ENCODE assay signal across 1 cellular context in the genomic region with DNA sequence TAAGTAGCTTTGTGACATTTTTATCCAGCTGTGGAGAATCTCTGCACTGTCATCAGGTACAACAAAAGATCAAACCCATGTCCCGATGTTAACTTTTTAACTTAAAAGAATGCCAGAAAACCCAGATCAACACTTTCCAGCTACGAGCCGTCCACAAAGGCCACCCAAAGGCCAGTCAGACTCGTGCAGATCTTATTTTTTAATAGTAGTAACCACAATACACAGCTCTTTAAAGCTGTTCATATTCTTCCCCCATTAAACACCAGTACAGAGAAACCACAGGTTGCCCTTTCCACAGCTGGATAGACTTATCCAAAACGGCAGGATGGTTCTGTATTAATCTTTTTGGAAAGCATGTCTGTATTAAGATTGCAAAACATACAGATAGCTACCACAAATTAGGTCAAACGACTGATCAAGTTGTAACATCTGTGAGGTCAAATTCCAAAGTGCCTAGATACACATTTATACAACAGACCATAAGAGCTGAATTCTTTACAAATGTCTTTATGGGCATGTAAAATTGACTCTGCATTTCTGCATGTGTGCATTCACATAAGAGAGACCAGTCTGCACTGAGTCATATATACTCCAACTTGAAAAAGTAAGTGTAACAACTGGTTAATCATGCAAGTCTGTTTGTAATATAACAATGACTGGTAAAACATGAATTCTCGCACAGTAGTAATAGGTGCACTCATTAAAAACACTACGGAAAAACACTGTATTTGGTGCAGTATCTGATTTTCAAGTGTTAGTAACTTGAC.
TF ChIP-seq lines count a peak whose summit lies in the region.

No MANE protein-coding gene starts in this region.

TF ChIP-seq in K562, 482 proteins besides CTCF, POLR2A, EP300 and RAD21 (continued from another document and continues in another):
- TF ChIP-seq MITF (IDR thresholded peaks at IDR 0.05) (peak; percentile 44; the same call in 1 of the 2 replicates), NR2C1 (IDR thresholded peaks at IDR 0.05) (no peak), NR2C1 (tag; IDR thresholded peaks at IDR 0.05) (0 out of 2 replicates have a peak, but pooled peaks have one; percentile 30), DLX4 (CRISPR knock-in tag; IDR thresholded peaks at IDR 0.05) (no peak), DIDO1 (tag; IDR thresholded peaks at IDR 0.05; ENCODE audit: low read depth) (no peak), U2AF2 (optimal IDR thresholded peaks at IDR 0.05; ENCODE audit: low read depth, low read length) (no peak), NFYB (IDR thresholded peaks at IDR 0.05; ENCODE audit: extremely low read depth, insufficient read length) (no peak), RFX5 (IDR thresholded peaks at IDR 0.05; ENCODE audit: low read depth, low read length) (no peak), PHF20 (IDR thresholded peaks at IDR 0.05; ENCODE audit: partially characterized antibody) (no peak), CBFA2T3 (IDR thresholded peaks at IDR 0.05) (peak; percentile 94), HSF4 (CRISPR knock-in tag; IDR thresholded peaks at IDR 0.05; ENCODE audit: borderline replicate concordance) (no peak), ZNF76 (CRISPR knock-in tag; IDR thresholded peaks at IDR 0.05; ENCODE audit: borderline replicate concordance) (no peak), MAFG (tag; conservative IDR thresholded peaks at IDR 0.05) (no peak), ZNF717 (CRISPR knock-in tag; IDR thresholded peaks at IDR 0.05) (no peak), FOXM1 (IDR thresholded peaks at IDR 0.05; ENCODE audit: low read depth) (peak; percentile 45; the same call in 1 of the 2 replicates), FOXM1 (CRISPR knock-in tag; IDR thresholded peaks at IDR 0.05; ENCODE audit: low read depth) (no peak), IRF1 (CRISPR knock-in tag; IDR thresholded peaks at IDR 0.05; ENCODE audit: borderline replicate concordance) (no peak), DACH1 (IDR thresholded peaks at IDR 0.05; ENCODE audit: partially characterized antibody) (peak; percentile 72), SMARCA4 (IDR thresholded peaks at IDR 0.05) (no peak), ESRRB (CRISPR knock-in tag; IDR thresholded peaks at IDR 0.05; ENCODE audit: borderline replicate concordance) (no peak), TEAD4 (IDR thresholded peaks at IDR 0.05; ENCODE audit: low read length) (peak; percentile 99), TEAD4 (CRISPR knock-in tag; IDR thresholded peaks at IDR 0.05; ENCODE audit: borderline replicate concordance) (no peak), GTF2B (IDR thresholded peaks at IDR 0.05; ENCODE audit: extremely low read depth, insufficient read length) (no peak), TCFL5 (CRISPR knock-in tag; conservative IDR thresholded peaks at IDR 0.05) (no peak), MYBL2 (IDR thresholded peaks at IDR 0.05; ENCODE audit: low read depth) (no peak), MYBL2 (CRISPR knock-in tag; IDR thresholded peaks at IDR 0.05; ENCODE audit: borderline replicate concordance) (no peak), ZNF212 (CRISPR knock-in tag; IDR thresholded peaks at IDR 0.05) (no peak), ZNF431 (CRISPR knock-in tag; IDR thresholded peaks at IDR 0.05) (no peak), CREM (IDR thresholded peaks at IDR 0.05; ENCODE audit: low read depth) (peak; percentile 45; the same call in 1 of the 2 replicates), RUNX1 (IDR thresholded peaks at IDR 0.05; ENCODE audit: low read depth) (no peak), TRIM24 (IDR thresholded peaks at IDR 0.05) (no peak), FOXA1 (IDR thresholded peaks at IDR 0.05; ENCODE audit: borderline replicate concordance) (no peak), CAMTA2 (CRISPR knock-in tag; conservative IDR thresholded peaks at IDR 0.05) (no peak), RBM25 (IDR thresholded peaks at IDR 0.05; ENCODE audit: low read depth, low read length, severe bottlenecking) (no peak), SOX6 (IDR thresholded peaks at IDR 0.05) (peak; percentile 52; the same call in 1 of the 2 replicates), ZKSCAN3 (CRISPR knock-in tag; IDR thresholded peaks at IDR 0.05) (no peak), CTBP1 (IDR thresholded peaks at IDR 0.05; ENCODE audit: borderline replicate concordance) (no peak), GABPB2 (CRISPR knock-in tag; conservative IDR thresholded peaks at IDR 0.05) (no peak), ERF (CRISPR knock-in tag; IDR thresholded peaks at IDR 0.05) (no peak), KDM5B (IDR thresholded peaks at IDR 0.05; ENCODE audit: insufficient replicate concordance, low read depth, low read length) (no peak), BRF1 (IDR thresholded peaks at IDR 0.05; ENCODE audit: borderline replicate concordance, extremely low read depth, insufficient read length) (no peak), ZNF766 (CRISPR knock-in tag; conservative IDR thresholded peaks at IDR 0.05) (peak; percentile 43; the same call in 1 of the 2 replicates)
- TF ChIP-seq, protein P1, sequence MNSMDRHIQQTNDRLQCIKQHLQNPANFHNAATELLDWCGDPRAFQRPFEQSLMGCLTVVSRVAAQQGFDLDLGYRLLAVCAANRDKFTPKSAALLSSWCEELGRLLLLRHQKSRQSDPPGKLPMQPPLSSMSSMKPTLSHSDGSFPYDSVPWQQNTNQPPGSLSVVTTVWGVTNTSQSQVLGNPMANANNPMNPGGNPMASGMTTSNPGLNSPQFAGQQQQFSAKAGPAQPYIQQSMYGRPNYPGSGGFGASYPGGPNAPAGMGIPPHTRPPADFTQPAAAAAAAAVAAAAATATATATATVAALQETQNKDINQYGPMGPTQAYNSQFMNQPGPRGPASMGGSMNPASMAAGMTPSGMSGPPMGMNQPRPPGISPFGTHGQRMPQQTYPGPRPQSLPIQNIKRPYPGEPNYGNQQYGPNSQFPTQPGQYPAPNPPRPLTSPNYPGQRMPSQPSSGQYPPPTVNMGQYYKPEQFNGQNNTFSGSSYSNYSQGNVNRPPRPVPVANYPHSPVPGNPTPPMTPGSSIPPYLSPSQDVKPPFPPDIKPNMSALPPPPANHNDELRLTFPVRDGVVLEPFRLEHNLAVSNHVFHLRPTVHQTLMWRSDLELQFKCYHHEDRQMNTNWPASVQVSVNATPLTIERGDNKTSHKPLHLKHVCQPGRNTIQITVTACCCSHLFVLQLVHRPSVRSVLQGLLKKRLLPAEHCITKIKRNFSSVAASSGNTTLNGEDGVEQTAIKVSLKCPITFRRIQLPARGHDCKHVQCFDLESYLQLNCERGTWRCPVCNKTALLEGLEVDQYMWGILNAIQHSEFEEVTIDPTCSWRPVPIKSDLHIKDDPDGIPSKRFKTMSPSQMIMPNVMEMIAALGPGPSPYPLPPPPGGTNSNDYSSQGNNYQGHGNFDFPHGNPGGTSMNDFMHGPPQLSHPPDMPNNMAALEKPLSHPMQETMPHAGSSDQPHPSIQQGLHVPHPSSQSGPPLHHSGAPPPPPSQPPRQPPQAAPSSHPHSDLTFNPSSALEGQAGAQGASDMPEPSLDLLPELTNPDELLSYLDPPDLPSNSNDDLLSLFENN (IDR thresholded peaks at IDR 0.05; ENCODE audit: low read depth in 2 of 2, low read length in 2 of 2) = 0 out of 4 replicates have a peak, but pooled peaks of 1 of the 2 experiments have one; percentile 32
- TF ChIP-seq, protein P2, sequence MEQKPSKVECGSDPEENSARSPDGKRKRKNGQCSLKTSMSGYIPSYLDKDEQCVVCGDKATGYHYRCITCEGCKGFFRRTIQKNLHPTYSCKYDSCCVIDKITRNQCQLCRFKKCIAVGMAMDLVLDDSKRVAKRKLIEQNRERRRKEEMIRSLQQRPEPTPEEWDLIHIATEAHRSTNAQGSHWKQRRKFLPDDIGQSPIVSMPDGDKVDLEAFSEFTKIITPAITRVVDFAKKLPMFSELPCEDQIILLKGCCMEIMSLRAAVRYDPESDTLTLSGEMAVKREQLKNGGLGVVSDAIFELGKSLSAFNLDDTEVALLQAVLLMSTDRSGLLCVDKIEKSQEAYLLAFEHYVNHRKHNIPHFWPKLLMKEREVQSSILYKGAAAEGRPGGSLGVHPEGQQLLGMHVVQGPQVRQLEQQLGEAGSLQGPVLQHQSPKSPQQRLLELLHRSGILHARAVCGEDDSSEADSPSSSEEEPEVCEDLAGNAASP (IDR thresholded peaks at IDR 0.05) = no peak
- TF ChIP-seq, protein P3, sequence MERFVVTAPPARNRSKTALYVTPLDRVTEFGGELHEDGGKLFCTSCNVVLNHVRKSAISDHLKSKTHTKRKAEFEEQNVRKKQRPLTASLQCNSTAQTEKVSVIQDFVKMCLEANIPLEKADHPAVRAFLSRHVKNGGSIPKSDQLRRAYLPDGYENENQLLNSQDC (CRISPR knock-in tag; IDR thresholded peaks at IDR 0.05) = 0 out of 2 replicates have a peak, but pooled peaks have one; percentile 46
- TF ChIP-seq, protein P4, sequence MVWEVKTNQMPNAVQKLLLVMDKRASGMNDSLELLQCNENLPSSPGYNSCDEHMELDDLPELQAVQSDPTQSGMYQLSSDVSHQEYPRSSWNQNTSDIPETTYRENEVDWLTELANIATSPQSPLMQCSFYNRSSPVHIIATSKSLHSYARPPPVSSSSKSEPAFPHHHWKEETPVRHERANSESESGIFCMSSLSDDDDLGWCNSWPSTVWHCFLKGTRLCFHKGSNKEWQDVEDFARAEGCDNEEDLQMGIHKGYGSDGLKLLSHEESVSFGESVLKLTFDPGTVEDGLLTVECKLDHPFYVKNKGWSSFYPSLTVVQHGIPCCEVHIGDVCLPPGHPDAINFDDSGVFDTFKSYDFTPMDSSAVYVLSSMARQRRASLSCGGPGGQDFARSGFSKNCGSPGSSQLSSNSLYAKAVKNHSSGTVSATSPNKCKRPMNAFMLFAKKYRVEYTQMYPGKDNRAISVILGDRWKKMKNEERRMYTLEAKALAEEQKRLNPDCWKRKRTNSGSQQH (CRISPR knock-in tag; IDR thresholded peaks at IDR 0.05) = no peak
- TF ChIP-seq, protein P5, sequence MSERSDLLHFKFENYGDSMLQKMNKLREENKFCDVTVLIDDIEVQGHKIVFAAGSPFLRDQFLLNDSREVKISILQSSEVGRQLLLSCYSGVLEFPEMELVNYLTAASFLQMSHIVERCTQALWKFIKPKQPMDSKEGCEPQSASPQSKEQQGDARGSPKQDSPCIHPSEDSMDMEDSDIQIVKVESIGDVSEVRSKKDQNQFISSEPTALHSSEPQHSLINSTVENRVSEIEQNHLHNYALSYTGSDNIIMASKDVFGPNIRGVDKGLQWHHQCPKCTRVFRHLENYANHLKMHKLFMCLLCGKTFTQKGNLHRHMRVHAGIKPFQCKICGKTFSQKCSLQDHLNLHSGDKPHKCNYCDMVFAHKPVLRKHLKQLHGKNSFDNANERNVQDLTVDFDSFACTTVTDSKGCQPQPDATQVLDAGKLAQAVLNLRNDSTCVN (CRISPR knock-in tag; IDR thresholded peaks at IDR 0.05) = no peak
- TF ChIP-seq, protein P6, sequence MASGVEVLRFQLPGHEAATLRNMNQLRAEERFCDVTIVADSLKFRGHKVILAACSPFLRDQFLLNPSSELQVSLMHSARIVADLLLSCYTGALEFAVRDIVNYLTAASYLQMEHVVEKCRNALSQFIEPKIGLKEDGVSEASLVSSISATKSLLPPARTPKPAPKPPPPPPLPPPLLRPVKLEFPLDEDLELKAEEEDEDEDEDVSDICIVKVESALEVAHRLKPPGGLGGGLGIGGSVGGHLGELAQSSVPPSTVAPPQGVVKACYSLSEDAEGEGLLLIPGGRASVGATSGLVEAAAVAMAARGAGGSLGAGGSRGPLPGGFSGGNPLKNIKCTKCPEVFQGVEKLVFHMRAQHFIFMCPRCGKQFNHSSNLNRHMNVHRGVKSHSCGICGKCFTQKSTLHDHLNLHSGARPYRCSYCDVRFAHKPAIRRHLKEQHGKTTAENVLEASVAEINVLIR (CRISPR knock-in tag; IDR thresholded peaks at IDR 0.05) = no peak
- TF ChIP-seq, protein P7, sequence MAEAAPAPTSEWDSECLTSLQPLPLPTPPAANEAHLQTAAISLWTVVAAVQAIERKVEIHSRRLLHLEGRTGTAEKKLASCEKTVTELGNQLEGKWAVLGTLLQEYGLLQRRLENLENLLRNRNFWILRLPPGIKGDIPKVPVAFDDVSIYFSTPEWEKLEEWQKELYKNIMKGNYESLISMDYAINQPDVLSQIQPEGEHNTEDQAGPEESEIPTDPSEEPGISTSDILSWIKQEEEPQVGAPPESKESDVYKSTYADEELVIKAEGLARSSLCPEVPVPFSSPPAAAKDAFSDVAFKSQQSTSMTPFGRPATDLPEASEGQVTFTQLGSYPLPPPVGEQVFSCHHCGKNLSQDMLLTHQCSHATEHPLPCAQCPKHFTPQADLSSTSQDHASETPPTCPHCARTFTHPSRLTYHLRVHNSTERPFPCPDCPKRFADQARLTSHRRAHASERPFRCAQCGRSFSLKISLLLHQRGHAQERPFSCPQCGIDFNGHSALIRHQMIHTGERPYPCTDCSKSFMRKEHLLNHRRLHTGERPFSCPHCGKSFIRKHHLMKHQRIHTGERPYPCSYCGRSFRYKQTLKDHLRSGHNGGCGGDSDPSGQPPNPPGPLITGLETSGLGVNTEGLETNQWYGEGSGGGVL (CRISPR knock-in tag; IDR thresholded peaks at IDR 0.05) = no peak
